23 cellular contexts compared by ENCODE assay signal in genomic region chr10:83469719-83470336, GRCh38.
DNase-seq lines count a peak whose midpoint lies in the region; TF ChIP-seq lines count a peak whose summit lies in the region.
"Had no signal": no experiment of that assay in that cellular context is flagged by ENCODE, and none has a peak within 500 bp of the region (broad histone marks: within the 10 kb centered on the region; RNA-seq: fewer than 3 reads in every experiment).

No MANE protein-coding gene starts in this region.

- no peak overlapping the region for H2BK5ac ChIP-seq in mesenchymal stem cell (ENCODE audit: low read depth, low read length, poor library complexity, severe bottlenecking)

- no peak overlapping the region for H2AFZ ChIP-seq in mesenchymal stem cell (ENCODE audit: low read depth, low read length)

- DNase-seq in NCI-H510A treated with DMSO at 0.1 percent for 48 hours (lab: John Stamatoyannopoulos, UW) (peak; percentile 24), NCI-H510A (lab: John Stamatoyannopoulos, UW) (no peak), NCI-H526 (lab: John Stamatoyannopoulos, UW) (peak; percentile 15 to 33), amniotic epithelial cell (ENCODE audit: low read depth) (peak; percentile 76), suprapubic skin (ENCODE audit: low spot score in 2 of 2) (no peak), amygdala (lab: John Stamatoyannopoulos, UW) (no peak), NCI-H1694 (lab: John Stamatoyannopoulos, UW) (no peak), mesenchymal stem cell (no peak)
- DNase-seq: AML-193; Calu3; CD8-positive, alpha-beta memory T cell; DMS153; EL; GF-D8; Kasumi-1; NCI-H1436; NCI-H1930; NCI-H748 treated with DMSO at 0.1 percent for 48 hours; SHP77 treated with DMSO at 0.1 percent for 48 hours; T-helper 1 cell had no signal

- H3K4me3 ChIP-seq in suprapubic skin (no peak overlapping the region), mesenchymal stem cell (ENCODE audit: insufficient read depth in 1 of 2, low read depth in 1 of 2, low read length in 2 of 2) (no peak overlapping the region)
- H3K4me3 ChIP-seq: HAP-1 had no signal

- no peaks in the 10 kb centered on the region for H3K9me3 ChIP-seq in suprapubic skin
- no peaks in the 10 kb centered on the region for H3K9me3 ChIP-seq in mesenchymal stem cell (ENCODE audit: control insufficient read depth, low read length)
- H3K9me3 ChIP-seq: HAP-1 had no signal

- H4K8ac ChIP-seq in mesenchymal stem cell (ENCODE audit: low read length) = no peak overlapping the region

- H2BK12ac ChIP-seq in mesenchymal stem cell (ENCODE audit: low read length in 2 of 2) = no peak overlapping the region

- H3K36me3 ChIP-seq in suprapubic skin (no peaks in the 10 kb centered on the region), mesenchymal stem cell (ENCODE audit: control insufficient read depth in 1 of 2, insufficient read depth in 2 of 2, low read depth in 1 of 2, low read length in 2 of 2) (no peaks in the 10 kb centered on the region)
- H3K36me3 ChIP-seq: HAP-1 had no signal

- no peak overlapping the region for H3K4ac ChIP-seq in mesenchymal stem cell (ENCODE audit: low read depth in 1 of 2, low read length in 2 of 2)

- H2BK120ac ChIP-seq in mesenchymal stem cell (ENCODE audit: low read depth, low read length) = no peak overlapping the region

- no peak overlapping the region for H4K91ac ChIP-seq in mesenchymal stem cell (ENCODE audit: low read length)

- H3K18ac ChIP-seq in mesenchymal stem cell (ENCODE audit: low read depth in 1 of 2, low read length in 2 of 2) = no peak overlapping the region

- no peak for TF ChIP-seq CTCF in suprapubic skin (IDR thresholded peaks at IDR 0.05)

- H3K4me2 ChIP-seq in mesenchymal stem cell (ENCODE audit: low read length, poor library complexity, severe bottlenecking) = no peak overlapping the region

- H2AK5ac ChIP-seq in mesenchymal stem cell (ENCODE audit: low read length, severe bottlenecking) = no peak overlapping the region

- no peaks in the 10 kb centered on the region for H3K79me1 ChIP-seq in mesenchymal stem cell (replicated peaks; ENCODE audit: low read length, poor library complexity, severe bottlenecking)

- no peak overlapping the region for H3K9ac ChIP-seq in mesenchymal stem cell (ENCODE audit: low read length)

- H3K27ac ChIP-seq in suprapubic skin = no peak overlapping the region
- H3K27ac ChIP-seq in mesenchymal stem cell (ENCODE audit: low read length, poor library complexity, severe bottlenecking) = no peak overlapping the region
- H3K27ac ChIP-seq: C4-2B, RWPE1 had no signal

- no peak overlapping the region for H3K14ac ChIP-seq in mesenchymal stem cell (ENCODE audit: low read length in 2 of 2)

- no peak overlapping the region for H2BK15ac ChIP-seq in mesenchymal stem cell (ENCODE audit: low read depth, poor library complexity, severe bottlenecking)

- no peaks in the 10 kb centered on the region for H3K27me3 ChIP-seq in suprapubic skin
- no peaks in the 10 kb centered on the region for H3K27me3 ChIP-seq in mesenchymal stem cell (ENCODE audit: control insufficient read depth in 1 of 2, insufficient read depth in 1 of 2, low read length in 2 of 2)

- TF ChIP-seq POLR2A in suprapubic skin (IDR thresholded peaks at IDR 0.05) = no peak

- no peak overlapping the region for H3K23ac ChIP-seq in mesenchymal stem cell (ENCODE audit: low read length in 2 of 2)

- WGBS in suprapubic skin = 66% methylated on average over 2 of the region's 2 CpGs
- WGBS in mesenchymal stem cell = 100% methylated on average over 1 of the region's 2 CpGs

- no peaks in the 10 kb centered on the region for H3K4me1 ChIP-seq in suprapubic skin
- no peaks in the 10 kb centered on the region for H3K4me1 ChIP-seq in mesenchymal stem cell (ENCODE audit: control insufficient read depth, insufficient read depth, low read depth, low read length)
- H3K4me1 ChIP-seq: HAP-1 had no signal

- no peak for TF ChIP-seq EP300 in suprapubic skin (IDR thresholded peaks at IDR 0.05)

Comparison
In these comparisons a context has a peak if more than half of its experiments do, and no peak if none do; other contexts are left out.
1. DNase-seq: peak in NCI-H510A treated with DMSO at 0.1 percent for 48 hours (single experiment), NCI-H526 (2 of 2) and amniotic epithelial cell (single experiment); none in NCI-H510A (single experiment), suprapubic skin (0 of 2), amygdala (0 of 56), NCI-H1694 (single experiment) and mesenchymal stem cell (single experiment).